ENCODE assay signal across 8 cellular contexts in genomic region chr16:83356266-83356665, GRCh38.
DNase-seq lines count a peak whose midpoint lies in the region; ATAC-seq and TF ChIP-seq lines count a peak whose summit lies in the region.

No MANE protein-coding gene starts in this region.

- TF ChIP-seq POLR2A in suprapubic skin (IDR thresholded peaks at IDR 0.05) (no peak), GM18505 (IDR thresholded peaks at IDR 0.05; ENCODE audit: borderline replicate concordance, extremely low read depth, insufficient read depth, insufficient read length) (no peak)

- no peaks in the 10 kb centered on the region for H3K4me1 ChIP-seq in suprapubic skin

- 6% methylated on average over 4 of the region's 4 CpGs for WGBS in suprapubic skin

- no peak for TF ChIP-seq EP300 in suprapubic skin (IDR thresholded peaks at IDR 0.05)

- H3K27me3 ChIP-seq in suprapubic skin, result no peaks in the 10 kb centered on the region

- H3K36me3 ChIP-seq in suprapubic skin, result no peaks in the 10 kb centered on the region

- H3K9me3 ChIP-seq in suprapubic skin, result no peaks in the 10 kb centered on the region

- peak; percentile 23 for DNase-seq in NOMO-1 treated with DMSO at 0.1 percent for 48 hours (lab: John Stamatoyannopoulos, UW; ENCODE audit: unreplicated experiment)
- DNase-seq in NOMO-1 treated with dmso at 0.1 percent for 144 hours (lab: John Stamatoyannopoulos, UW; ENCODE audit: unreplicated experiment), result no peak
- peak; percentile 58 for DNase-seq in HCEC 1CT
- peak; percentile 48 to 75 for DNase-seq in NCI-H2081 (lab: John Stamatoyannopoulos, UW)
- DNase-seq in astrocyte of the cerebellum (ENCODE audit: low read depth), result peak; percentile 63
- peak; percentile 38 for DNase-seq in iPS DF 19.7 (ENCODE audit: low read depth, low spot score)
- no peak for DNase-seq in suprapubic skin (ENCODE audit: low spot score in 2 of 2)

- in situ Hi-C loops in astrocyte of the cerebellum (cut with HindIII; ENCODE audit: low sequenced_read_pairs), result no loop called here

- H3K4me3 ChIP-seq in astrocyte of the cerebellum (ENCODE audit: low read depth, low read length) (no peak overlapping the region), suprapubic skin (no peak overlapping the region)

- TF ChIP-seq CTCF in astrocyte of the cerebellum (IDR thresholded peaks at IDR 0.05; ENCODE audit: low read depth, low read length, missing control alignments) (peak; percentile 83), suprapubic skin (IDR thresholded peaks at IDR 0.05) (peak; percentile 12 to 54)

- ATAC-seq in GM18505 (IDR thresholded peaks at IDR 0.05; ENCODE audit: unreplicated experiment), result no peak

- no peak overlapping the region for H3K27ac ChIP-seq in suprapubic skin

Comparison
In these comparisons a context has a peak if more than half of its experiments do, and no peak if none do; other contexts are left out.
1. DNase-seq: peak in NOMO-1 treated with DMSO at 0.1 percent for 48 hours (single experiment), HCEC 1CT (single experiment), NCI-H2081 (2 of 2), astrocyte of the cerebellum (single experiment) and iPS DF 19.7 (single experiment); none in NOMO-1 treated with dmso at 0.1 percent for 144 hours (single experiment) and suprapubic skin (0 of 2).